In genomic region chr2:96110621-96111256, GRCh38 we compare ENCODE assay signal across 20 cellular contexts. TPM values are rescaled to one million over a fixed set of nuclear protein-coding genes. Genes with fewer than 3 reads are reported as not detected.
DNase-seq lines count a peak whose midpoint lies in the region; ATAC-seq, FAIRE-seq and TF ChIP-seq lines count a peak whose summit lies in the region.
"Had no signal": no experiment of that assay in that cellular context is flagged by ENCODE, and none has a peak within 500 bp of the region (broad histone marks: within the 10 kb centered on the region; RNA-seq: fewer than 3 reads in every experiment).

No MANE protein-coding gene starts in this region.

- intact Hi-C loops in left ventricle myocardium superior (cut with micrococcal nuclease) (no loop called here), mucosa of descending colon (cut with DNase I, micrococcal nuclease) (no loop called here)

- TF ChIP-seq CTCF in right atrium auricular region (IDR thresholded peaks at IDR 0.05), result no peak
- no peak for TF ChIP-seq CTCF in mucosa of descending colon (IDR thresholded peaks at IDR 0.05)

- H3K36me3 ChIP-seq in right atrium auricular region, result no peaks in the 10 kb centered on the region
- H3K36me3 ChIP-seq in mucosa of descending colon (ENCODE audit: low read depth), result no peaks in the 10 kb centered on the region
- H3K36me3 ChIP-seq: Peyer's patch had no signal

- H3K4me3 ChIP-seq in right atrium auricular region (no peak overlapping the region), mucosa of descending colon (no peak overlapping the region)
- H3K4me3 ChIP-seq: Peyer's patch had no signal

- DNase-seq in left ventricle myocardium superior, result peak; percentile 15
- DNase-seq in right atrium auricular region (ENCODE audit: low spot score), result no peak
- DNase-seq in effector CD4-positive, alpha-beta T cell, result peak; percentile 1
- peak in 2 of 3 donors; percentile 19 to 30 for DNase-seq in mucosa of descending colon
- DNase-seq in urothelium cell line (ENCODE audit: low spot score), result no peak
- no peak for DNase-seq in T-helper 1 cell
- DNase-seq in A172 (ENCODE audit: low spot score), result no peak
- DNase-seq: CD8-positive, alpha-beta T cell; DMS79 treated with DMSO at 0.1 percent for 48 hours; KBM-7; NCI-H1092; NCI-H187; SIG-M5 had no signal

- H3K4me1 ChIP-seq in right atrium auricular region, result peaks cover 0 to 32% of the 10 kb centered on the region in 2 donors
- H3K4me1 ChIP-seq in mucosa of descending colon (ENCODE audit: low read depth), result no peaks in the 10 kb centered on the region

- H3K27ac ChIP-seq in right atrium auricular region, result no peak overlapping the region
- H3K27ac ChIP-seq: HL-60, Peyer's patch had no signal

- peaks cover 0 to 1% of the 10 kb centered on the region in 2 donors for H3K9me3 ChIP-seq in right atrium auricular region
- no peaks in the 10 kb centered on the region for H3K9me3 ChIP-seq in mucosa of descending colon

- ATAC-seq in left ventricle myocardium superior (no peak), mucosa of descending colon (no peak)
- ATAC-seq: CD8-positive, alpha-beta T cell; HCT116 had no signal

- FAIRE-seq in urothelium cell line (lab: Jason Lieb, UNC), result peak; percentile 48
- FAIRE-seq: D721Med, G401.6 had no signal

- H3K27me3 ChIP-seq in right atrium auricular region, result no peaks in the 10 kb centered on the region
- H3K27me3 ChIP-seq: Peyer's patch had no signal

RNA-seq across cellular contexts. Expression of gene ADRA2B, which starts 5.6 kb away (rescaled TPM):
- 5.0 TPM for total RNA-seq in left ventricle myocardium superior
- 1 to 10 TPM in 1 of 2 donors, under 1 TPM in 1; 0.47 to 1.4 TPM for total RNA-seq in right atrium auricular region
- total RNA-seq in mucosa of descending colon, result under 1 TPM; 0.17 to 0.73 (median 0.36) TPM
- not detected in 2 replicates for total RNA-seq in A172 (2014; rRNA removed; shearing (Covaris generic))
- total RNA-seq: M059J, NCI-H460 had no signal

RNA-seq across cellular contexts. Expression of gene ASTL, which starts 27.6 kb away (rescaled TPM):
- total RNA-seq in left ventricle myocardium superior (not detected), right atrium auricular region (not detected), mucosa of descending colon (not detected)
- not detected in 2 replicates for total RNA-seq in A172 (2014; rRNA removed; shearing (Covaris generic))
- total RNA-seq: NCI-H460, Peyer's patch had no signal

RNA-seq across cellular contexts. Expression of gene DUSP2, which starts 34.5 kb away (rescaled TPM):
- total RNA-seq in left ventricle myocardium superior, result 1.9 TPM
- total RNA-seq in right atrium auricular region, result 1 to 10 TPM; 4.0 to 9.0 TPM
- total RNA-seq in mucosa of descending colon, result 1 to 10 TPM; 1.5 to 2.3 (median 1.6) TPM
- total RNA-seq in A172 (2014; rRNA removed; shearing (Covaris generic)), result 0.05 TPM in 1 of 2 replicates, not detected in the other

Comparison
In these comparisons a context has a peak if more than half of its experiments do, and no peak if none do; other contexts are left out.
1. DNase-seq: peak in left ventricle myocardium superior (single experiment), effector CD4-positive, alpha-beta T cell (single experiment) and mucosa of descending colon (2 of 3); none in right atrium auricular region (single experiment), urothelium cell line (single experiment), T-helper 1 cell (0 of 5) and A172 (single experiment).